Comparison of ENCODE assay signal across 8 cellular contexts in the genomic region with DNA sequence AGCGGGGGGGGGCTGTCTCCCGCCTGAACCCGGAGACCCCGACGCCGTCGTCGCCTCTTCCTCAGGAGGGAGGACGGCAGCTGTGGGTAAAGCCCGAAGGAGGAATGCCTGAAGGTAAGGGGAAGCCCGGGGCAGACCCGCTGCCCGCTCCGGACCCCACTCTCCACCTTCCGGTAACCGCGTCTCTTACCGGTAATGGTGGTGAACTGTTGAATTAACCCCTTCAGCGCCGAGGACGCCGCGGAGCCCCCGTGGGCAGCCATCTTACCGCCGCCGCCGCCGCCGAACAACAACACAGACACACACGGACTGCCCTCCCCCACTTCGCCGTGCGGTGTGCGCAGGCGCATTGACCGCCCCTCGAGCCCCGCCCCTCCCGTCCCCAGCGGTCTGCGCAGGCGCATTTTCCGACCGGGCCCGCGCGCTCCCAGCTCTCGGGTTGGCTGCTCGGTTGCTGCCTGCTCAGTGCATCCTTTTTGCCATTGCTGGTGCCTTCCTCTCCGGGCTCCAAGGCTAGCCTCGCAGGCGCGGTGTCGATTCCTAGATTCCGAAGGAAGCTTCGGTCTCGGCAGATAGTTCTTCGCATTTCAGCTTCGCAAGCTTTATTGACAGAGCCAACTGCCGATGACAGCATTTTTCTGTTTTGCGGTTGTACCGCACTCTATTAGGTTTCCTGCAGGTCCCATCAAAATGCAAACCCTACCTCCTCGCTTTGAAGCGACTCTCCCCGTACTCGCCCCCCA. TPM values are rescaled to one million over a fixed set of nuclear protein-coding genes. Genes with fewer than 3 reads are reported as not detected.
DNase-seq lines count a peak whose midpoint lies in the region; ATAC-seq and TF ChIP-seq lines count a peak whose summit lies in the region.

A gene with protein sequence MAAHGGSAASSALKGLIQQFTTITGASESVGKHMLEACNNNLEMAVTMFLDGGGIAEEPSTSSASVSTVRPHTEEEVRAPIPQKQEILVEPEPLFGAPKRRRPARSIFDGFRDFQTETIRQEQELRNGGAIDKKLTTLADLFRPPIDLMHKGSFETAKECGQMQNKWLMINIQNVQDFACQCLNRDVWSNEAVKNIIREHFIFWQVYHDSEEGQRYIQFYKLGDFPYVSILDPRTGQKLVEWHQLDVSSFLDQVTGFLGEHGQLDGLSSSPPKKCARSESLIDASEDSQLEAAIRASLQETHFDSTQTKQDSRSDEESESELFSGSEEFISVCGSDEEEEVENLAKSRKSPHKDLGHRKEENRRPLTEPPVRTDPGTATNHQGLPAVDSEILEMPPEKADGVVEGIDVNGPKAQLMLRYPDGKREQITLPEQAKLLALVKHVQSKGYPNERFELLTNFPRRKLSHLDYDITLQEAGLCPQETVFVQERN (minus strand): TSS at position 291 of the 743 bp plus-strand sequence. CDS start 28 bp downstream, at position 263.

- CTCF ChIA-PET in HEK293 (lab: Yijun Ruan, JAX): interaction anchor here (0.6 kb wide), 2 partner anchors 68 to 859 kb away, joined by 3 read pairs; no protein-coding TSS in a partner anchor

- H2AFZ ChIP-seq in neural progenitor cell (replicated peaks): peak within 1 kb of the TSS; percentile 95

- H3K4me3 Mint-ChIP-seq in neural progenitor cell: peak within 1 kb of the TSS; percentile 92

- H3K36me3 ChIP-seq in HEK293 (ENCODE audit: control insufficient read depth in 2 of 2, insufficient read depth in 1 of 2, low read length in 2 of 2) (peaks cover 3 to 8% of the 10 kb centered on the region in 2 experiments; a peak in 2 of 3 replicates), SJSA1 (peaks cover 9% of the 10 kb centered on the region; the same call in 1 of the 2 replicates), neural progenitor cell (peaks cover 5% of the 10 kb centered on the region), stomach smooth muscle (ENCODE audit: control insufficient read depth in 2 of 2, insufficient read depth in 2 of 2, low read length in 2 of 2) (no peaks in the 10 kb centered on the region)

- peak within 1 kb of the TSS; percentile 78 for H3K9ac ChIP-seq in neural progenitor cell
- peak within 1 kb of the TSS; percentile 87 to 92 for H3K9ac ChIP-seq in stomach smooth muscle (ENCODE audit: low read length in 2 of 2)

- peaks cover 7% of the 10 kb centered on the region for H3K27me3 Mint-ChIP-seq in neural progenitor cell (ENCODE audit: insufficient read depth, low read depth)

- peak; percentile 87 for ATAC-seq in foreskin keratinocyte

- H3F3A ChIP-seq in neural progenitor cell (ENCODE audit: low read depth): peaks cover 18% of the 10 kb centered on the region

- peak within 1 kb of the TSS; percentile 85 for H3K27ac ChIP-seq in HEK293 (ENCODE audit: extremely low read depth, low read depth, low read length)
- H3K27ac ChIP-seq in SJSA1: peak within 1 kb of the TSS; percentile 33
- peak within 1 kb of the TSS; percentile 84 for H3K27ac ChIP-seq in foreskin keratinocyte
- H3K27ac ChIP-seq in neural progenitor cell: peak within 1 kb of the TSS; percentile 86
- peak within 1 kb of the TSS; percentile 93 for H3K27ac ChIP-seq in stomach smooth muscle (ENCODE audit: low read length)

- peaks cover 38% of the 10 kb centered on the region for H4K20me1 ChIP-seq in neural progenitor cell (ENCODE audit: low read depth)

- H3K4me3 ChIP-seq in HEK293 (ENCODE audit: low read depth, low read length) (peak within 1 kb of the TSS; percentile 99), SJSA1 (peak within 1 kb of the TSS; percentile 76), neural progenitor cell (peak within 1 kb of the TSS; percentile 91), stomach smooth muscle (ENCODE audit: low read length in 2 of 2) (peak within 1 kb of the TSS; percentile 79 to 95)

- peaks cover 49% of the 10 kb centered on the region for H3K79me2 ChIP-seq in neural progenitor cell (ENCODE audit: low read depth)

- H3K4me1 ChIP-seq in HEK293 (ENCODE audit: control insufficient read depth, insufficient read depth, low read length) (no peaks in the 10 kb centered on the region; the same call in 1 of the 2 replicates), SJSA1 (replicated peaks) (no peaks in the 10 kb centered on the region; the same call in 1 of the 2 replicates), foreskin keratinocyte (peaks cover 7% of the 10 kb centered on the region), neural progenitor cell (peaks cover 8% of the 10 kb centered on the region), stomach smooth muscle (ENCODE audit: control insufficient read depth, insufficient read depth, low read length) (peaks cover 11% of the 10 kb centered on the region)

- H3K36me3 Mint-ChIP-seq in neural progenitor cell: peaks cover 10% of the 10 kb centered on the region

- peaks cover 16% of the 10 kb centered on the region for H3K4me1 Mint-ChIP-seq in neural progenitor cell

- POLR2A ChIA-PET in HEK293 (lab: Yijun Ruan, JAX): interaction anchor here (0.6 to 1.3 kb wide), 9 partner anchors 9 to 148 kb away, joined by 3 to 9 read pairs (median 4); partner anchors contain the start of genes DYNLT2B and RNF168

- no peaks in the 10 kb centered on the region for H3K27me3 ChIP-seq in SJSA1 (replicated peaks)
- no peaks in the 10 kb centered on the region for H3K27me3 ChIP-seq in foreskin keratinocyte
- no peaks in the 10 kb centered on the region for H3K27me3 ChIP-seq in neural progenitor cell
- no peaks in the 10 kb centered on the region for H3K27me3 ChIP-seq in stomach smooth muscle (ENCODE audit: control insufficient read depth in 1 of 2, insufficient read depth in 2 of 2, low read length in 2 of 2)

- peak within 1 kb of the TSS; percentile 87 for H3K27ac Mint-ChIP-seq in neural progenitor cell

- H3K9me3 Mint-ChIP-seq in neural progenitor cell: no peaks in the 10 kb centered on the region

- peak; percentile 93 for DNase-seq in GDM1 (lab: John Stamatoyannopoulos, UW)
- peak; percentile 85 for DNase-seq in MV-4-11 (lab: John Stamatoyannopoulos, UW)
- DNase-seq in SJSA1 (ENCODE audit: low read depth in 1 of 2, low spot score in 2 of 2): peak; percentile 92
- peak; percentile 96 to 98 (median 96) for DNase-seq in activated naive CD4-positive, alpha-beta T cell (lab: John Stamatoyannopoulos, UW)
- DNase-seq in foreskin keratinocyte: peak; percentile 71 to 85
- peak; percentile 97 for DNase-seq in neural progenitor cell (ENCODE audit: low spot score)

- TF ChIP-seq CTCF in HEK293 (tag by site-specific recombination; IDR thresholded peaks at IDR 0.05) (no peak), foreskin keratinocyte (conservative IDR thresholded peaks at IDR 0.05) (no peak), neural progenitor cell (IDR thresholded peaks at IDR 0.05) (no peak)

- peak within 1 kb of the TSS; percentile 87 for H3K4me2 ChIP-seq in neural progenitor cell

- H3K9me3 ChIP-seq in HEK293 (ENCODE audit: control insufficient read depth, insufficient read depth, low read depth, low read length) (no peaks in the 10 kb centered on the region), SJSA1 (replicated peaks) (no peaks in the 10 kb centered on the region), neural progenitor cell (ENCODE audit: low read depth) (no peaks in the 10 kb centered on the region), stomach smooth muscle (ENCODE audit: control insufficient read depth in 2 of 2, low read length in 2 of 2) (no peaks in the 10 kb centered on the region)

TF ChIP-seq in HEK293, 187 proteins besides CTCF, POLR2A, EP300 and RAD21 (continues in another document):
- TF ChIP-seq ZFP69B (tag by site-specific recombination; IDR thresholded peaks at IDR 0.05) (no peak), ZNF302 (tag by site-specific recombination; IDR thresholded peaks at IDR 0.05; ENCODE audit: low read depth) (no peak), ZNF600 (tag by site-specific recombination; IDR thresholded peaks at IDR 0.05) (peak; percentile 51), SP3 (tag by site-specific recombination; IDR thresholded peaks at IDR 0.05) (peak; percentile 43; the same call in 1 of the 2 replicates), ZBTB10 (tag by site-specific recombination; IDR thresholded peaks at IDR 0.05) (no peak; the same call in 1 of the 2 replicates), HOXD13 (CRISPR knock-in tag; IDR thresholded peaks at IDR 0.05; ENCODE audit: borderline replicate concordance) (no peak), ZSCAN16 (tag by site-specific recombination; IDR thresholded peaks at IDR 0.05) (no peak), ZSCAN30 (tag by site-specific recombination; IDR thresholded peaks at IDR 0.05) (peak; percentile 60), ZNF549 (tag by site-specific recombination; IDR thresholded peaks at IDR 0.05) (peak; percentile 91; the same call in 1 of the 2 replicates)

RNA-seq across cellular contexts. Expression of the gene that starts here (rescaled TPM):
- 9.2 and 11.2 TPM in 2 replicates for total RNA-seq in SJSA1 (2014; rRNA removed; shearing (Covaris generic))
- total RNA-seq in foreskin keratinocyte (17.8 and 21.5 TPM in 2 replicates), neural progenitor cell (ENCODE audit: low replicate concordance) (46.2 and 68.7 TPM in 2 replicates)
- 2.9 and 3.0 TPM in 2 replicates for polyA plus RNA-seq in foreskin keratinocyte

Comparison
In these comparisons a context has a peak if more than half of its experiments do, and no peak if none do; other contexts are left out.
1. Peak in every context shown above with its lines: DNase-seq, ATAC-seq, H3K4me3 ChIP-seq and H3K27ac ChIP-seq.
2. H3K27ac ChIP-seq: peak in every context shown above with its lines; median percentile 93 in stomach smooth muscle; 86 in neural progenitor cell; 85 in HEK293; 84 in foreskin keratinocyte; 33 in SJSA1.